In genomic region chr13:45933203-45934014, GRCh38 we compare ENCODE assay signal across 17 cellular contexts.
DNase-seq lines count a peak whose midpoint lies in the region; ATAC-seq lines count a peak whose summit lies in the region.
"Had no signal": no experiment of that assay in that cellular context is flagged by ENCODE, and none has a peak within 500 bp of the region (broad histone marks: within the 10 kb centered on the region; RNA-seq: fewer than 3 reads in every experiment).

No MANE protein-coding gene starts in this region.

- DNase-seq in activated T-cell treated with anti-CD3 and anti-CD28 coated beads, Interleukin-2, amount 50 U/mL, for 24 hours = peak; percentile 35
- no peak for DNase-seq in activated T-cell treated with anti-CD3 and anti-CD28 coated beads for 4 hours
- DNase-seq in anterior cingulate cortex (lab: John Stamatoyannopoulos, UW) = peak in 33 of 58 donors; percentile 5 to 86 (median 47)
- DNase-seq in naive thymus-derived CD4-positive, alpha-beta T cell = no peak
- DNase-seq in superior temporal gyrus (ENCODE audit: extremely low spot score) = peak; percentile 44
- no peak for DNase-seq in kidney glomerular epithelial cell (lab: John Stamatoyannopoulos, UW)
- DNase-seq in stimulated activated CD4-positive, alpha-beta T cell treated with anti-CD3 and anti-CD28 coated beads, Interleukin-2, amount 100 ng/mL, for 24 hours = no peak
- DNase-seq: BE2C; Caco-2; CD4-positive, alpha-beta T cell; HCEC 1CT; NCI-H187; NCI-H2107; NCI-H524; SJCRH30 had no signal

- peak overlapping the region; percentile 11 for H3K27ac Mint-ChIP-seq in activated T-cell treated with anti-CD3 and anti-CD28 coated beads, Interleukin-2, amount 50 U/mL, for 24 hours
- no peak overlapping the region for H3K27ac Mint-ChIP-seq in naive thymus-derived CD4-positive, alpha-beta T cell
- H3K27ac Mint-ChIP-seq: CD4-positive, alpha-beta T cell had no signal

- H3K9me3 ChIP-seq in naive thymus-derived CD4-positive, alpha-beta T cell (ENCODE audit: control insufficient read depth in 2 of 3, low read length in 3 of 3) = no peaks in the 10 kb centered on the region
- H3K9me3 ChIP-seq: BE2C, Caco-2, SJCRH30 had no signal

- H3K36me3 ChIP-seq in naive thymus-derived CD4-positive, alpha-beta T cell (ENCODE audit: control insufficient read depth in 2 of 3, insufficient read depth in 3 of 3, low read length in 3 of 3) = no peaks in the 10 kb centered on the region
- H3K36me3 ChIP-seq: BE2C, SJCRH30 had no signal

- CTCF ChIA-PET in naive thymus-derived CD4-positive, alpha-beta T cell (lab: Charles Lee) = no interaction called here

- no peak overlapping the region for H3K4me3 Mint-ChIP-seq in activated T-cell treated with anti-CD3 and anti-CD28 coated beads, Interleukin-2, amount 50 U/mL, for 24 hours
- no peak overlapping the region for H3K4me3 Mint-ChIP-seq in naive thymus-derived CD4-positive, alpha-beta T cell
- H3K4me3 Mint-ChIP-seq: CD4-positive, alpha-beta T cell had no signal

- H3K4me1 ChIP-seq in naive thymus-derived CD4-positive, alpha-beta T cell (ENCODE audit: control insufficient read depth in 2 of 2, insufficient read depth in 2 of 2, low read length in 2 of 2) = no peaks in the 10 kb centered on the region
- H3K4me1 ChIP-seq: Caco-2, SJCRH30 had no signal

- no peak overlapping the region for H3K27ac ChIP-seq in naive thymus-derived CD4-positive, alpha-beta T cell (ENCODE audit: low read depth, low read length)
- H3K27ac ChIP-seq: SJCRH30 had no signal

- H3K36me3 Mint-ChIP-seq in activated T-cell treated with anti-CD3 and anti-CD28 coated beads, Interleukin-2, amount 50 U/mL, for 24 hours (ENCODE audit: low read depth) = no peaks in the 10 kb centered on the region
- peaks cover 0 to 4% (median 0%) of the 10 kb centered on the region in 5 donors for H3K36me3 Mint-ChIP-seq in naive thymus-derived CD4-positive, alpha-beta T cell

- intact Hi-C loops in naive thymus-derived CD4-positive, alpha-beta T cell (cut with micrococcal nuclease) = no loop called here

- peaks cover 13% of the 10 kb centered on the region for H3K4me1 Mint-ChIP-seq in activated T-cell treated with anti-CD3 and anti-CD28 coated beads, Interleukin-2, amount 50 U/mL, for 24 hours (ENCODE audit: low read depth)
- H3K4me1 Mint-ChIP-seq in naive thymus-derived CD4-positive, alpha-beta T cell = peaks cover 0 to 13% (median 0%) of the 10 kb centered on the region in 7 donors

- H3K4me3 ChIP-seq in naive thymus-derived CD4-positive, alpha-beta T cell (ENCODE audit: low read length) = no peak overlapping the region
- H3K4me3 ChIP-seq: SJCRH30 had no signal

- no peaks in the 10 kb centered on the region for H3K9me3 Mint-ChIP-seq in activated T-cell treated with anti-CD3 and anti-CD28 coated beads, Interleukin-2, amount 50 U/mL, for 24 hours
- no peaks in the 10 kb centered on the region for H3K9me3 Mint-ChIP-seq in naive thymus-derived CD4-positive, alpha-beta T cell
- H3K9me3 Mint-ChIP-seq: CD4-positive, alpha-beta T cell had no signal

- peaks cover 25% of the 10 kb centered on the region for H3K27me3 Mint-ChIP-seq in activated T-cell treated with anti-CD3 and anti-CD28 coated beads, Interleukin-2, amount 50 U/mL, for 24 hours
- H3K27me3 Mint-ChIP-seq in naive thymus-derived CD4-positive, alpha-beta T cell = peaks cover 0 to 16% (median 12%) of the 10 kb centered on the region in 5 donors

- POLR2A ChIA-PET in naive thymus-derived CD4-positive, alpha-beta T cell (lab: Charles Lee) = no interaction called here

- no peaks in the 10 kb centered on the region for H3K27me3 ChIP-seq in naive thymus-derived CD4-positive, alpha-beta T cell (ENCODE audit: control insufficient read depth in 2 of 2, insufficient read depth in 2 of 2, low read length in 2 of 2)
- H3K27me3 ChIP-seq: BE2C, SJCRH30 had no signal

- peak; percentile 66 for ATAC-seq in naive thymus-derived CD4-positive, alpha-beta T cell
- ATAC-seq in HG03439 (IDR thresholded peaks at IDR 0.05; ENCODE audit: unreplicated experiment) = no peak
- ATAC-seq: Panc1 had no signal

Comparison
In these comparisons a context has a peak if more than half of its experiments do, and no peak if none do; other contexts are left out.
1. DNase-seq: peak in activated T-cell treated with anti-CD3 and anti-CD28 coated beads, Interleukin-2, amount 50 U/mL, for 24 hours (single experiment), anterior cingulate cortex (33 of 58) and superior temporal gyrus (single experiment); none in activated T-cell treated with anti-CD3 and anti-CD28 coated beads for 4 hours (single experiment), naive thymus-derived CD4-positive, alpha-beta T cell (0 of 9), kidney glomerular epithelial cell (single experiment) and stimulated activated CD4-positive, alpha-beta T cell treated with anti-CD3 and anti-CD28 coated beads, Interleukin-2, amount 100 ng/mL, for 24 hours (0 of 2).